Comparison of ENCODE assay signal across 13 cellular contexts in genomic region chr7:92255308-92255707, GRCh38. TPM values are rescaled to one million over a fixed set of nuclear protein-coding genes. Genes with fewer than 3 reads are reported as not detected.
DNase-seq lines count a peak whose midpoint lies in the region; ATAC-seq and TF ChIP-seq lines count a peak whose summit lies in the region.
"Had no signal": no experiment of that assay in that cellular context is flagged by ENCODE, and none has a peak within 500 bp of the region (broad histone marks: within the 10 kb centered on the region; RNA-seq: fewer than 3 reads in every experiment).

No MANE protein-coding gene starts in this region.

- intact Hi-C loops in heart left ventricle (cut with DNase I) (no loop called here), cardiac septum (cut with DNase I) (no loop called here)

- H3K27ac ChIP-seq in heart left ventricle, result peak overlapping the region in 1 of 12 donors; percentile 2
- H3K27ac ChIP-seq: lower lobe of right lung, vagina had no signal

- H3K36me3 ChIP-seq in heart left ventricle, result no peaks in the 10 kb centered on the region
- H3K36me3 ChIP-seq: lower lobe of right lung, vagina had no signal

- H3K9me3 ChIP-seq in heart left ventricle, result no peaks in the 10 kb centered on the region
- H3K9me3 ChIP-seq: lower lobe of right lung, vagina had no signal

- peaks cover 0 to 59% (median 7%) of the 10 kb centered on the region in 12 donors for H3K4me1 ChIP-seq in heart left ventricle
- H3K4me1 ChIP-seq: lower lobe of right lung, vagina had no signal

- no peak for TF ChIP-seq POLR2A in heart left ventricle (IDR thresholded peaks at IDR 0.05)

- peak in 3 of 4 donors; percentile 46 to 65 (median 55) for ATAC-seq in heart left ventricle
- ATAC-seq: lower lobe of right lung, T-helper 17 cell had no signal

- WGBS in heart left ventricle, 4 donors, result 65 to 76% (median 74%) methylated on average over 4 of the region's 4 CpGs

- TF ChIP-seq CTCF in heart left ventricle (IDR thresholded peaks at IDR 0.05), result no peak

- H3K27me3 ChIP-seq in heart left ventricle, result no peaks in the 10 kb centered on the region
- H3K27me3 ChIP-seq: vagina had no signal

- DNase-seq in heart left ventricle (no peak), cardiac septum (ENCODE audit: low spot score) (no peak), astrocyte of the hippocampus (ENCODE audit: low read depth, low spot score) (peak; percentile 91), hepatic stellate cell (ENCODE audit: low spot score) (peak; percentile 75), epidermal melanocyte (ENCODE audit: insufficient read length, low spot score) (no peak), NCI-H2029 treated with DMSO at 0.1 percent for 48 hours (lab: John Stamatoyannopoulos, UW) (no peak), amygdala (lab: John Stamatoyannopoulos, UW) (no peak), SK-N-DZ (ENCODE audit: low spot score) (no peak)
- DNase-seq: AML-193, lower lobe of right lung, NCI-H1092 treated with DMSO at 0.1 percent for 48 hours, T-helper 17 cell had no signal

- H3K4me3 ChIP-seq in heart left ventricle, result no peak overlapping the region
- H3K4me3 ChIP-seq: lower lobe of right lung, vagina had no signal

RNA-seq across cellular contexts. Expression of gene ANKIB1, which starts 9.5 kb away (rescaled TPM):
- 10 to 100 TPM; 21.2 to 67.9 (median 46.6) TPM for total RNA-seq in heart left ventricle
- 10 to 100 TPM in 1 of 2 donors, 1 to 10 TPM in 1; 9.0 to 10.9 TPM for polyA plus RNA-seq in heart left ventricle
- total RNA-seq in cardiac septum, result 59.4 TPM
- polyA plus RNA-seq in SK-N-DZ (2014; cell fraction: cytosol; rRNA removed), result 13.7 and 13.8 TPM in 2 replicates
- polyA plus RNA-seq in SK-N-DZ (2014; cell fraction: nucleus; rRNA removed), result 27.3 and 39.6 TPM in 2 replicates

RNA-seq across cellular contexts. Expression of gene KRIT1, which starts 9.6 kb away (rescaled TPM):
- 10 to 100 TPM; 22.1 to 45.0 (median 31.0) TPM for total RNA-seq in heart left ventricle
- 10 to 100 TPM; 13.0 to 21.2 TPM for polyA plus RNA-seq in heart left ventricle
- 29.3 TPM for total RNA-seq in cardiac septum
- polyA plus RNA-seq in SK-N-DZ (2014; cell fraction: cytosol; rRNA removed), result 47.5 and 50.3 TPM in 2 replicates
- polyA plus RNA-seq in SK-N-DZ (2014; cell fraction: nucleus; rRNA removed), result 35.9 and 53.0 TPM in 2 replicates

Comparison
In these comparisons a context has a peak if more than half of its experiments do, and no peak if none do; other contexts are left out.
1. DNase-seq: peak in astrocyte of the hippocampus (single experiment) and hepatic stellate cell (single experiment); none in heart left ventricle (0 of 5), cardiac septum (single experiment), epidermal melanocyte (single experiment), NCI-H2029 treated with DMSO at 0.1 percent for 48 hours (single experiment), amygdala (0 of 56) and SK-N-DZ (single experiment).